In the genomic region with DNA sequence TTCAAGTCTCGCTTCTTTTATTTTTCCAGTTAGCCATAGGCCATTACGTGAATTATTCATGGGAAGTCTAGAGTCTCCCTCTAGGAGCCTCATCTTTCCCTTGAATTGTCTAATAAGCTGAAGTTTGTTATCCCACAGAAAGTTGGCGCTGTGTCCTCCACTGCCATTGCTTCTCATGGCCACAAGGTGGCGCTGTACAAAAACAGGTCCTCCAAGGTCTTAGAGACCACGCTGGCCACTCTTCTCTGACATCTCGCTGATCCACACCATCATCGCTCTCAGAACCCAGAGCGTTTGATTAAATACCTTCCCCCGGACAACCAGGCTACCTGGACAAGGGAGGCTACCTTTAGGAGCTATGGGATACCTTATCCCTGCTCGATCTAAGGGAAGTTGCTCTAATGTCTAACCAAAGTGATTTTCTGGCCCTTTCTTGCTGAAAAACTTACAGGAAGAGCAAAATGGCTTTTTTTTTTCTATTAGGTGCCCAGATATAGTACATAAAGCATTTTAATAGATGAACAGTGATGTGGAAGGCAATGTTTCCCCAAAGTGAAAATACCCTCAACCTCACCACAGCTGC, we compare ENCODE assay signal across 8 cellular contexts.
DNase-seq lines count a peak whose midpoint lies in the region; FAIRE-seq and TF ChIP-seq lines count a peak whose summit lies in the region.

No MANE protein-coding gene starts in this region.

- in situ Hi-C loops in brain microvascular endothelial cell (cut with HindIII; ENCODE audit: low pct_ligation_motif_present, low sequenced_read_pairs), result no loop called here

- POLR2A ChIA-PET in RWPE1 (lab: Yijun Ruan, JAX; ENCODE audit: low non-redundant PET), result no interaction called here

- FAIRE-seq in GM12892 (lab: Jason Lieb, UNC), result peak; percentile 81

- TF ChIP-seq POLR2A in GM12892 (IDR thresholded peaks at IDR 0.05; ENCODE audit: low read depth, low read length), result no peak

- H3K27me3 ChIP-seq in brain microvascular endothelial cell (replicated peaks) (no peaks in the 10 kb centered on the region), kidney epithelial cell (ENCODE audit: control insufficient read depth, insufficient read depth, low read length) (no peaks in the 10 kb centered on the region)

- H3K4me3 ChIP-seq in Jurkat, Clone E6-1 (ENCODE audit: low read length), result 0 out of 2 replicates have a peak overlapping the region, but pooled peaks have one; percentile 2
- H3K4me3 ChIP-seq in brain microvascular endothelial cell (ENCODE audit: low read depth, low read length) (no peak overlapping the region), kidney epithelial cell (ENCODE audit: low read depth, low read length) (no peak overlapping the region)

- TF ChIP-seq CTCF in AG09319 (IDR thresholded peaks at IDR 0.05; ENCODE audit: low read depth, low read length), result peak; percentile 26
- peak; percentile 77 for TF ChIP-seq CTCF in RWPE1 (conservative IDR thresholded peaks at IDR 0.05; ENCODE audit: low read depth)
- TF ChIP-seq CTCF in brain microvascular endothelial cell (IDR thresholded peaks at IDR 0.05; ENCODE audit: low read depth, low read length, missing control alignments), result peak; percentile 61
- TF ChIP-seq CTCF in kidney epithelial cell (IDR thresholded peaks at IDR 0.05; ENCODE audit: insufficient read depth, low read length, poor library complexity, severe bottlenecking), result peak; percentile 80

- DNase-seq in AG09319 (ENCODE audit: extremely low read depth, low read depth) (no peak), GM12892 (ENCODE audit: insufficient read length) (peak; percentile 19), RWPE1 (ENCODE audit: low spot score) (peak; percentile 38), brain microvascular endothelial cell (peak; percentile 5), kidney epithelial cell (ENCODE audit: low read depth) (no peak), AG08396 (ENCODE audit: low spot score) (no peak)
- DNase-seq in Jurkat, Clone E6-1 (ENCODE audit: low read depth, low spot score), result peak; percentile 72
- DNase-seq in stimulated activated CD8-positive, alpha-beta memory T cell treated with anti-CD3 and anti-CD28 coated beads, Interleukin-2, amount 100 ng/mL, for 48 hours (ENCODE audit: low read depth in 2 of 2), result peak; percentile 7 to 25

- no peaks in the 10 kb centered on the region for H3K36me3 ChIP-seq in brain microvascular endothelial cell (replicated peaks)
- H3K36me3 ChIP-seq in kidney epithelial cell (ENCODE audit: control insufficient read depth, insufficient read depth, low read length), result no peaks in the 10 kb centered on the region

- H3K27ac ChIP-seq in RWPE1 (no peak overlapping the region), brain microvascular endothelial cell (no peak overlapping the region)

- CTCF ChIA-PET in RWPE1 (lab: Yijun Ruan, JAX), result interaction anchor here (0.5 to 2.3 kb wide), 19 partner anchors 9 to 1040 kb away, joined by 3 to 19 read pairs (median 3); partner anchors contain the start of gene PRKAB1

Comparison
In these comparisons a context has a peak if more than half of its experiments do, and no peak if none do; other contexts are left out.
1. DNase-seq: peak in GM12892 (single experiment), Jurkat, Clone E6-1 (single experiment), RWPE1 (single experiment), brain microvascular endothelial cell (single experiment) and stimulated activated CD8-positive, alpha-beta memory T cell treated with anti-CD3 and anti-CD28 coated beads, Interleukin-2, amount 100 ng/mL, for 48 hours (2 of 2); none in AG09319 (single experiment), kidney epithelial cell (single experiment) and AG08396 (single experiment).
2. CTCF ChIP-seq: peak in every context shown above with its lines; median percentile 80 in kidney epithelial cell; 77 in RWPE1; 61 in brain microvascular endothelial cell; 26 in AG09319.